ENCODE assay signal across 27 cellular contexts in the genomic region with DNA sequence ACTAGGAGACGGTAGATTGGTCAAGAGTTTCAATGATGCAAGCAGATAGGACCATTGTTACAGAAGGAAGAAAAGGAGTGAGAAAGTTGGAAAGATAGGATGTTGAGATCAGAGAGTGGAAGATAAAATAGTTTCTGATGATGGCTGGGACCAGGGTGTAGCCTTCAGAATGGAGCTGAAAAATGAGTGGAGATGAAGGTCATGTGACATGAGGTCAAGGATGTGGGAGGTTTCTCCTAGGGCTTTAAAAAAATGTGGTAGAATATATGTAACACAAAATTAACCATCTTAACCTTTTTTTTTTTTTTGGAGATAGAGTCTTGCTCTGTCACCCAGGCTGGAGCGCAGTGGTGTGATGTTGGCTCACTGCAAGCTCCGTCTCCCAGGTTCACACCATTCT.
"Had no signal": no experiment of that assay in that cellular context is flagged by ENCODE, and none has a peak within 500 bp of the region (broad histone marks: within the 10 kb centered on the region; RNA-seq: fewer than 3 reads in every experiment).

No MANE protein-coding gene starts in this region.

- FAIRE-seq: astrocyte, frontal cortex, pancreas had no signal

- DNase-seq: activated CD4-positive, alpha-beta T cell treated with anti-CD3 and anti-CD28 coated beads, Interleukin-2, amount 50 U/mL, for 48 hours; activated CD8-positive, alpha-beta memory T cell treated with anti-CD3 and anti-CD28 coated beads, Interleukin-2, amount 50 U/mL, for 48 hours; activated naive CD4-positive, alpha-beta T cell; activated T-cell treated with anti-CD3 and anti-CD28 coated beads, Interleukin-2, amount 50 U/mL, for 4 hours; adrenal gland; central memory CD4-positive, alpha-beta T cell; colonic mucosa; dorsolateral prefrontal cortex; hypothalamus; left ventricle myocardium inferior; mammary epithelial cell; psoas muscle; right cardiac atrium; stimulated activated CD4-positive, alpha-beta T cell treated with anti-CD3 and anti-CD28 coated beads, Interleukin-1b, Interleukin-23, amount 100 ng/mL, for 48 hours; stimulated activated naive CD8-positive, alpha-beta T cell treated with anti-CD3 and anti-CD28 coated beads, Interleukin-15, amount 100 ng/mL, for 72 hours; T-helper 9 cell had no signal

- H3K36me3 ChIP-seq: adrenal gland, colonic mucosa, esophagus muscularis mucosa, left ventricle myocardium inferior, pancreas, suprapubic skin, tibial nerve, vagina had no signal

- H3K9me3 ChIP-seq: adrenal gland, colonic mucosa, esophagus muscularis mucosa, left ventricle myocardium inferior, pancreas, psoas muscle, suprapubic skin, tibial nerve, vagina had no signal

- H3K4me1 Mint-ChIP-seq: stimulated activated naive CD8-positive, alpha-beta T cell treated with anti-CD3 and anti-CD28 coated beads, Interleukin-15, amount 100 ng/mL, for 72 hours had no signal

- H3K4me3 ChIP-seq: adrenal gland, colonic mucosa, dorsolateral prefrontal cortex, esophagus muscularis mucosa, left ventricle myocardium inferior, pancreas, psoas muscle, skin epidermis, suprapubic skin, tibial nerve, vagina had no signal

- H3K27ac Mint-ChIP-seq: activated naive CD8-positive, alpha-beta T cell; activated T-helper 2 cell treated with anti-CD3 and anti-CD28 coated beads, Interferon-gamma antibody, Interleukin-2, Interleukin-4, amounts not matched to agents 10 μg/mL and 5 μg/mL and 100 μg/mL, durations not matched to agents 14 hours and 24 hours and 36 hours; nephron; stimulated activated naive CD8-positive, alpha-beta T cell treated with anti-CD3 and anti-CD28 coated beads, Interleukin-15, amount 100 ng/mL, for 72 hours had no signal

- ATAC-seq: activated T-cell treated with anti-CD3 and anti-CD28 coated beads, Interleukin-2, amount 50 U/mL, for 4 hours; pancreas; psoas muscle; right cardiac atrium; stimulated activated naive CD8-positive, alpha-beta T cell treated with anti-CD3 and anti-CD28 coated beads, Interleukin-15, amount 100 ng/mL, for 72 hours had no signal

- H3K27me3 ChIP-seq: adrenal gland, colonic mucosa, dorsolateral prefrontal cortex, esophagus muscularis mucosa, pancreas, suprapubic skin, tibial nerve, vagina had no signal

- H3K9me3 Mint-ChIP-seq: activated T-cell treated with anti-CD3 and anti-CD28 coated beads, Interleukin-2, amount 50 U/mL, for 4 hours; activated T-helper 2 cell treated with anti-CD3 and anti-CD28 coated beads, Interferon-gamma antibody, Interleukin-2, Interleukin-4, amounts not matched to agents 10 μg/mL and 5 μg/mL and 100 μg/mL, durations not matched to agents 14 hours and 24 hours and 36 hours; nephron; stimulated activated naive CD8-positive, alpha-beta T cell treated with anti-CD3 and anti-CD28 coated beads, Interleukin-15, amount 100 ng/mL, for 72 hours had no signal

- H3K27ac ChIP-seq: adrenal gland, colonic mucosa, left ventricle myocardium inferior, psoas muscle, skin epidermis, suprapubic skin had no signal

- H3K36me3 Mint-ChIP-seq: activated naive CD8-positive, alpha-beta T cell had no signal

- H3K4me3 Mint-ChIP-seq: activated naive CD8-positive, alpha-beta T cell; activated T-cell treated with anti-CD3 and anti-CD28 coated beads, Interleukin-2, amount 50 U/mL, for 4 hours; nephron; stimulated activated naive CD8-positive, alpha-beta T cell treated with anti-CD3 and anti-CD28 coated beads, Interleukin-15, amount 100 ng/mL, for 72 hours had no signal
